8 cellular contexts compared by ENCODE assay signal in the genomic region with DNA sequence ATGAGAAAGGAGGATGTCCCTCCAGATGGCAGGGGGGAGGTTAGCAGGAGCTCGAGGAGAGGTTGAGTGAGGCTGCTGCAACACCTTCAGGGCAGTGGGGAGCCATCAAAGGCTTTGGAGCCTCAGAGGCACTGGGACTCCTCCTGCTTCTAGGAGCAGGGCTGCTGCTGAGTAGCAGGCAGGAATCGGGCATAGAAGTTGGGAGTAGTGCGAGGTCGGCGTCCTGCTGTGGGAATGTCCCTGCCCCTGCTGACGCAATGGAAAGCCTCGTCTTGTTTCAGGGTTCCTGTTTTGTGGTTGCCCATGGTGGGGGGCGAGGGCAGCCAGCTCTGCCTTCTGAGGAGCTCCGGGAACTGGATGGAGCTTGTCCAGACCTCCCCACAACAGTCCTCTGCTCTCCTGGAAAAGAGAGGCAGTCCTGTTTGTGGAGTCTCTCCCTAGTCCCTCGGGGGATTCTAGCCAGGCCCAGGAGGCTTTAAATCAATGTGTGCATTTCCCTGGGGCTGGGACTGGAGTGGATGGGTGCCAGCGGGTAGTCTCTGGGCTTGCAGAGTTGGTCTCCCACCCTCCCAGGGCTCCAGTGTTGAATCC.
DNase-seq lines count a peak whose midpoint lies in the region; ATAC-seq, FAIRE-seq and TF ChIP-seq lines count a peak whose summit lies in the region.

No MANE protein-coding gene starts in this region.

- H3K27ac Mint-ChIP-seq in T-helper 17 cell: peak overlapping the region; percentile 95

- H3K4me3 Mint-ChIP-seq in T-helper 17 cell: no peak overlapping the region

- no peak overlapping the region for H3K4me3 ChIP-seq in gastrocnemius medialis

- peak overlapping the region in 3 of 4 donors; percentile 65 to 79 (median 69) for H3K27ac ChIP-seq in gastrocnemius medialis

- H3K27me3 Mint-ChIP-seq in T-helper 17 cell: no peaks in the 10 kb centered on the region

- intact Hi-C loops in Right ventricle myocardium inferior (cut with DNase I) (loop anchor here (2.0 kb wide), 1 partner anchor 16 kb away; no protein-coding TSS in a partner anchor), gastrocnemius medialis (cut with DNase I; ENCODE audit: low total_unique reads) (no loop called here)

- H3K36me3 ChIP-seq in gastrocnemius medialis: no peaks in the 10 kb centered on the region

- H3K27me3 ChIP-seq in gastrocnemius medialis: no peaks in the 10 kb centered on the region

- peak; percentile 89 for FAIRE-seq in GM12891 (lab: Jason Lieb, UNC)

- ATAC-seq in T-helper 17 cell: peak; percentile 13
- ATAC-seq in Right ventricle myocardium inferior: no peak
- ATAC-seq in gastrocnemius medialis: no peak
- no peak for ATAC-seq in GM19035 (IDR thresholded peaks at IDR 0.05; ENCODE audit: unreplicated experiment)
- no peak for ATAC-seq in GM19324 (IDR thresholded peaks at IDR 0.05; ENCODE audit: low FRiP score, unreplicated experiment)

- H3K4me1 ChIP-seq in gastrocnemius medialis: peaks cover 61 to 67% of the 10 kb centered on the region in 2 donors

- no peaks in the 10 kb centered on the region for H3K9me3 ChIP-seq in T-helper 17 cell (ENCODE audit: control insufficient read depth, low read length, poor library complexity, severe bottlenecking)
- H3K9me3 ChIP-seq in gastrocnemius medialis: no peaks in the 10 kb centered on the region

- TF ChIP-seq POLR2A in GM12891 (IDR thresholded peaks at IDR 0.05; ENCODE audit: low read depth, low read length) (no peak), gastrocnemius medialis (IDR thresholded peaks at IDR 0.05) (no peak)

- peaks cover 44% of the 10 kb centered on the region for H3K4me1 Mint-ChIP-seq in T-helper 17 cell

- TF ChIP-seq CTCF in gastrocnemius medialis (IDR thresholded peaks at IDR 0.05 in 4 of 5, conservative IDR thresholded peaks at IDR 0.05 in 1 of 5): no peak

- H3K36me3 Mint-ChIP-seq in T-helper 17 cell (ENCODE audit: low read depth): no peaks in the 10 kb centered on the region

- DNase-seq in GM12891 (ENCODE audit: insufficient read length, low spot score) (no peak), T-helper 17 cell (no peak), Right ventricle myocardium inferior (ENCODE audit: missing footprints) (peak; percentile 85), gastrocnemius medialis (no peak), HT-29 (ENCODE audit: low spot score) (no peak), kidney glomerular epithelial cell (lab: John Stamatoyannopoulos, UW) (no peak)

- in situ Hi-C loops in gastrocnemius medialis (cut with MboI; ENCODE audit: low sequenced_read_pairs in 4 of 4): no loop called here

TF ChIP-seq in GM12891, 5 proteins besides CTCF, POLR2A, EP300 and RAD21:
- TF ChIP-seq PAX5 (IDR thresholded peaks at IDR 0.05; ENCODE audit: insufficient read depth, low read length, severe bottlenecking) (no peak), SPI1 (IDR thresholded peaks at IDR 0.05; ENCODE audit: low read depth, low read length) (peak; percentile 93), POLR2AphosphoS5 (IDR thresholded peaks at IDR 0.05; ENCODE audit: low read depth, low read length) (no peak), TAF1 (IDR thresholded peaks at IDR 0.05; ENCODE audit: low read depth, low read length) (no peak), POU2F2 (IDR thresholded peaks at IDR 0.05; ENCODE audit: low read depth, low read length) (no peak)
